In the genomic region with DNA sequence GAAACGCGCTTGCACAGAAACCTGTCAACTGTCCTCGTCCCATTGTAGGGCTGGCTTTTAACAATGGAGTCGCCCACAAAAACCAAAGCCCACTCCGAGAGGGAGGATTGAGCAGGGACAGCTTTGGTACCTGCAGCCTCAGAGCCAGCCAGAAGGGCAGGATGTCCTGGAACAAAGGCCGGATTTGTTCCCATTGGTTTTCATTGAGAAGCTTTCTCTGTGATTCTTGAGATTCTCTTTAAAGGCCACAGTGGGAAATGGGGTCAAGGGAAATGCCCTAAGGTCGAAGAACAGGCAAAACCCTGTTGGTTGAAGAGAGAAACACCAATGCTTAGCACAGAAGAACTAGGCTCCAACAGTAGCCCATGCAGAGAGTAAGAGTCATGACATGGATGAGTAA, we compare ENCODE assay signal across 17 cellular contexts.
DNase-seq lines count a peak whose midpoint lies in the region; ATAC-seq and TF ChIP-seq lines count a peak whose summit lies in the region.
"Had no signal": no experiment of that assay in that cellular context is flagged by ENCODE, and none has a peak within 500 bp of the region (broad histone marks: within the 10 kb centered on the region; RNA-seq: fewer than 3 reads in every experiment).

No MANE protein-coding gene starts in this region.

- H3F3A ChIP-seq in neural progenitor cell (ENCODE audit: low read depth) = peaks cover 8% of the 10 kb centered on the region

- peaks cover 23% of the 10 kb centered on the region for H3K4me1 Mint-ChIP-seq in activated naive CD8-positive, alpha-beta T cell treated with anti-CD3 and anti-CD28 coated beads, Interleukin-2, amount 10 ng/mL, durations not matched to agents 7 days and 5 days
- H3K4me1 Mint-ChIP-seq in activated naive CD8-positive, alpha-beta T cell treated with anti-CD3 and anti-CD28 coated beads, Interleukin-2, amount 50 U/mL, for 24 hours = peaks cover 23% of the 10 kb centered on the region
- H3K4me1 Mint-ChIP-seq in chondrocyte (ENCODE audit: low read depth) = peaks cover 3% of the 10 kb centered on the region
- peaks cover 49% of the 10 kb centered on the region for H3K4me1 Mint-ChIP-seq in neural progenitor cell
- peaks cover 17% of the 10 kb centered on the region for H3K4me1 Mint-ChIP-seq in T-helper 2 cell treated with Interferon-gamma antibody and Interleukin-4, amounts not matched to agents 5 μg/mL and 100 μg/mL, for 36 hours (ENCODE audit: low read depth)

- no peak overlapping the region for H3K4me3 Mint-ChIP-seq in activated naive CD8-positive, alpha-beta T cell treated with anti-CD3 and anti-CD28 coated beads, Interleukin-2, amount 10 ng/mL, durations not matched to agents 7 days and 5 days
- no peak overlapping the region for H3K4me3 Mint-ChIP-seq in activated naive CD8-positive, alpha-beta T cell treated with anti-CD3 and anti-CD28 coated beads, Interleukin-2, amount 50 U/mL, for 24 hours
- no peak overlapping the region for H3K4me3 Mint-ChIP-seq in chondrocyte (ENCODE audit: unreplicated experiment)
- H3K4me3 Mint-ChIP-seq in neural progenitor cell = no peak overlapping the region
- H3K4me3 Mint-ChIP-seq in T-helper 2 cell treated with Interferon-gamma antibody and Interleukin-4, amounts not matched to agents 5 μg/mL and 100 μg/mL, for 36 hours = no peak overlapping the region
- H3K4me3 Mint-ChIP-seq: CD4-positive, alpha-beta T cell had no signal

- H3K4me3 ChIP-seq in neural progenitor cell = no peak overlapping the region
- H3K4me3 ChIP-seq: GM12878, GM23248 had no signal

- peaks cover 10% of the 10 kb centered on the region for H4K20me1 ChIP-seq in neural progenitor cell (ENCODE audit: low read depth)

- peak; percentile 6 for DNase-seq in activated naive CD8-positive, alpha-beta T cell treated with anti-CD3 and anti-CD28 coated beads, Interleukin-2, amount 10 ng/mL, durations not matched to agents 7 days and 5 days
- DNase-seq in activated naive CD8-positive, alpha-beta T cell treated with anti-CD3 and anti-CD28 coated beads, Interleukin-2, amount 50 U/mL, for 24 hours = no peak
- DNase-seq in chondrocyte (ENCODE audit: low spot score) (peak; percentile 14), neural progenitor cell (ENCODE audit: low spot score) (peak; percentile 76), NCI-H2107 (lab: John Stamatoyannopoulos, UW) (no peak), epidermal melanocyte (ENCODE audit: insufficient read length, low spot score) (no peak)
- no peak for DNase-seq in T-helper 2 cell treated with Interferon-gamma antibody and Interleukin-4, amounts not matched to agents 5 μg/mL and 100 μg/mL, for 36 hours (ENCODE audit: low spot score)
- DNase-seq: 8988T; AML-193; C1 segment of cervical spinal cord; Calu3; CD4-positive, alpha-beta T cell; DMS 273 treated with DMSO at 0.1 percent for 48 hours; GM23248; H7 had no signal

- no peak overlapping the region for H3K27ac Mint-ChIP-seq in activated naive CD8-positive, alpha-beta T cell treated with anti-CD3 and anti-CD28 coated beads, Interleukin-2, amount 10 ng/mL, durations not matched to agents 7 days and 5 days
- H3K27ac Mint-ChIP-seq in activated naive CD8-positive, alpha-beta T cell treated with anti-CD3 and anti-CD28 coated beads, Interleukin-2, amount 50 U/mL, for 24 hours = no peak overlapping the region
- no peak overlapping the region for H3K27ac Mint-ChIP-seq in chondrocyte (ENCODE audit: unreplicated experiment)
- peak overlapping the region; percentile 31 for H3K27ac Mint-ChIP-seq in neural progenitor cell
- H3K27ac Mint-ChIP-seq in T-helper 2 cell treated with Interferon-gamma antibody and Interleukin-4, amounts not matched to agents 5 μg/mL and 100 μg/mL, for 36 hours = no peak overlapping the region
- H3K27ac Mint-ChIP-seq: CD4-positive, alpha-beta T cell had no signal

- H3K27me3 Mint-ChIP-seq in activated naive CD8-positive, alpha-beta T cell treated with anti-CD3 and anti-CD28 coated beads, Interleukin-2, amount 10 ng/mL, durations not matched to agents 7 days and 5 days = no peaks in the 10 kb centered on the region
- no peaks in the 10 kb centered on the region for H3K27me3 Mint-ChIP-seq in activated naive CD8-positive, alpha-beta T cell treated with anti-CD3 and anti-CD28 coated beads, Interleukin-2, amount 50 U/mL, for 24 hours
- H3K27me3 Mint-ChIP-seq in chondrocyte (ENCODE audit: low read depth) (peaks cover 49% of the 10 kb centered on the region), neural progenitor cell (ENCODE audit: insufficient read depth, low read depth) (peaks cover 8% of the 10 kb centered on the region)
- H3K27me3 Mint-ChIP-seq in T-helper 2 cell treated with Interferon-gamma antibody and Interleukin-4, amounts not matched to agents 5 μg/mL and 100 μg/mL, for 36 hours (ENCODE audit: low read depth) = peaks cover 2% of the 10 kb centered on the region

- H3K9me3 Mint-ChIP-seq in activated naive CD8-positive, alpha-beta T cell treated with anti-CD3 and anti-CD28 coated beads, Interleukin-2, amount 10 ng/mL, durations not matched to agents 7 days and 5 days = no peaks in the 10 kb centered on the region
- no peaks in the 10 kb centered on the region for H3K9me3 Mint-ChIP-seq in activated naive CD8-positive, alpha-beta T cell treated with anti-CD3 and anti-CD28 coated beads, Interleukin-2, amount 50 U/mL, for 24 hours
- H3K9me3 Mint-ChIP-seq in chondrocyte (ENCODE audit: low read depth) (no peaks in the 10 kb centered on the region), neural progenitor cell (no peaks in the 10 kb centered on the region)
- no peaks in the 10 kb centered on the region for H3K9me3 Mint-ChIP-seq in T-helper 2 cell treated with Interferon-gamma antibody and Interleukin-4, amounts not matched to agents 5 μg/mL and 100 μg/mL, for 36 hours
- H3K9me3 Mint-ChIP-seq: CD4-positive, alpha-beta T cell had no signal

- H3K27ac ChIP-seq in neural progenitor cell = no peak overlapping the region
- H3K27ac ChIP-seq: GM23248, HL-60 had no signal

- no peaks in the 10 kb centered on the region for H3K36me3 Mint-ChIP-seq in activated naive CD8-positive, alpha-beta T cell treated with anti-CD3 and anti-CD28 coated beads, Interleukin-2, amount 10 ng/mL, durations not matched to agents 7 days and 5 days
- no peaks in the 10 kb centered on the region for H3K36me3 Mint-ChIP-seq in activated naive CD8-positive, alpha-beta T cell treated with anti-CD3 and anti-CD28 coated beads, Interleukin-2, amount 50 U/mL, for 24 hours (ENCODE audit: low read depth)
- no peaks in the 10 kb centered on the region for H3K36me3 Mint-ChIP-seq in chondrocyte (ENCODE audit: low read depth)
- no peaks in the 10 kb centered on the region for H3K36me3 Mint-ChIP-seq in neural progenitor cell
- H3K36me3 Mint-ChIP-seq in T-helper 2 cell treated with Interferon-gamma antibody and Interleukin-4, amounts not matched to agents 5 μg/mL and 100 μg/mL, for 36 hours (ENCODE audit: low read depth) = no peaks in the 10 kb centered on the region

- no peak overlapping the region for H2AFZ ChIP-seq in neural progenitor cell (replicated peaks)
- H2AFZ ChIP-seq: GM23248 had no signal

- peak overlapping the region; percentile 49 for H3K4me2 ChIP-seq in neural progenitor cell

- no peaks in the 10 kb centered on the region for H3K79me2 ChIP-seq in neural progenitor cell (ENCODE audit: low read depth)

- POLR2A ChIA-PET in activated naive CD8-positive, alpha-beta T cell treated with anti-CD3 and anti-CD28 coated beads, Interleukin-2, amount 10 ng/mL, durations not matched to agents 7 days and 5 days (lab: Charles Lee) = no interaction called here

- H3K27me3 ChIP-seq in neural progenitor cell = peaks cover 69% of the 10 kb centered on the region

- H3K36me3 ChIP-seq in neural progenitor cell = no peaks in the 10 kb centered on the region

- H3K4me1 ChIP-seq in neural progenitor cell = peaks cover 38% of the 10 kb centered on the region

- H3K9ac ChIP-seq in neural progenitor cell = no peak overlapping the region
- H3K9ac ChIP-seq: GM23248 had no signal

- H3K9me3 ChIP-seq in neural progenitor cell (ENCODE audit: low read depth) = no peaks in the 10 kb centered on the region

- TF ChIP-seq CTCF in chondrocyte (IDR thresholded peaks at IDR 0.05) (no peak), neural progenitor cell (IDR thresholded peaks at IDR 0.05) (no peak)

- no peak for ATAC-seq in activated naive CD8-positive, alpha-beta T cell treated with anti-CD3 and anti-CD28 coated beads, Interleukin-2, amount 10 ng/mL, durations not matched to agents 7 days and 5 days (ENCODE audit: low read depth)
- no peak for ATAC-seq in activated naive CD8-positive, alpha-beta T cell treated with anti-CD3 and anti-CD28 coated beads, Interleukin-2, amount 50 U/mL, for 24 hours
- ATAC-seq: GM12878 had no signal

Comparison
In these comparisons a context has a peak if more than half of its experiments do, and no peak if none do; other contexts are left out.
1. DNase-seq: peak in activated naive CD8-positive, alpha-beta T cell treated with anti-CD3 and anti-CD28 coated beads, Interleukin-2, amount 10 ng/mL, durations not matched to agents 7 days and 5 days (single experiment), chondrocyte (single experiment) and neural progenitor cell (single experiment); none in activated naive CD8-positive, alpha-beta T cell treated with anti-CD3 and anti-CD28 coated beads, Interleukin-2, amount 50 U/mL, for 24 hours (single experiment), NCI-H2107 (single experiment), T-helper 2 cell treated with Interferon-gamma antibody and Interleukin-4, amounts not matched to agents 5 μg/mL and 100 μg/mL, for 36 hours (single experiment) and epidermal melanocyte (single experiment).